ENCODE assay signal across 1 cellular context in the genomic region with DNA sequence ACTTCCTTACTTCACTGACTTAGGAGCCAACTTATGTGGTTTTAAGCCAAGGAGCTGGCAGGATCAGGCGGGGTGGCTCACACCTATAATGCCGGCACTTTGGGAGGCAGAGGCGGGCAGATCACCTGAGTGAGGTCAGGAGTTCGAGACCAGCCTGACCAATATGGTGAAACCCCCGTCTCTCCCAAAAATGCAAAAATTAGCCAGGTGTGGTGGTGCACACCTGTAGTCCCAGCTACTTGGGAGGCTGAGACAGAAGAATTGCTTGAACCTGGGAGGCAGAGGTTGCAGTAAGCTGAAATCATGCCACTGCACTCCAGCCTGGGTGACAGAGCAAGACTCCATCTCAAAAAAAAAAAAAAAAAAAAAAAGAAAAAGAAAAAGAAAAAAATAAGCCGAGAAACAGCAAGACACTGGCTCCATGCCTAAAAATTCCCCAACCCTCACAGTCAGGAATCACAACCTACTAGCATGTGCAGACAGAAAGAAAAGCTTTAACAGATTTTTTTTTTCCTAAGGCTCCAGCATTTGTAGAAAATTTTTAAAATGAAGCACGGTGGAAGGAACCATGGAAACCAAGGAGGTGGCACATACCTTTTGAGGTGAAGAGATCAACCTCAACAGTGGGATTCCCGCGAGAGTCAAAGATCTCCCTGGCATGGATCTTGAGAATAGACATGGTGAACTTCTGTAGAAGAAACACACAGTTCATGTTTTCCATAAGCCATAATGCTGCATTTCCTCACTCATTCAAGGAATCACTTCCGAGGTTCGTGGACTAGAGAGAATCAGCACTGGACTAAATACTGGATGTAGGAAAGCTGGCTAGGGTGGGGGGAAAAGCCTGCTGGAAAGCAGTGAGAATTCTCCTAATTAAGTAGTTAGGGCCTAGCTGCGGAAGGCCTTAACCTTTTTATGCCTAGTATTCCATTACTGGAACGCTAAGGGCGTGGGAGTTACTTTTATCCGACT.
TF ChIP-seq lines count a peak whose summit lies in the region.

No MANE protein-coding gene starts in this region.

TF ChIP-seq in HEK293, 187 proteins besides CTCF, POLR2A, EP300 and RAD21 (continued from another document):
- TF ChIP-seq PRDM2 (tag by site-specific recombination; IDR thresholded peaks at IDR 0.05; ENCODE audit: borderline replicate concordance) (no peak), PRDM1 (tag by site-specific recombination; IDR thresholded peaks at IDR 0.05) (no peak), ZNF670 (tag by site-specific recombination; IDR thresholded peaks at IDR 0.05; ENCODE audit: low read depth) (no peak), ZNF202 (tag by site-specific recombination; IDR thresholded peaks at IDR 0.05; ENCODE audit: borderline replicate concordance) (no peak), ZNF37A (tag by site-specific recombination; IDR thresholded peaks at IDR 0.05) (no peak), FEZF1 (tag by site-specific recombination; IDR thresholded peaks at IDR 0.05) (0 out of 2 replicates have a peak, but pooled peaks have one; percentile 27), ZNF391 (tag by site-specific recombination; IDR thresholded peaks at IDR 0.05; ENCODE audit: borderline replicate concordance, low read depth) (no peak), ZNF24 (tag by site-specific recombination; IDR thresholded peaks at IDR 0.05) (no peak; the same call in 1 of the 2 replicates), ZIC2 (tag by site-specific recombination; IDR thresholded peaks at IDR 0.05) (no peak), HOXD13 (CRISPR knock-in tag; IDR thresholded peaks at IDR 0.05; ENCODE audit: borderline replicate concordance) (no peak), ZSCAN23 (tag by site-specific recombination; IDR thresholded peaks at IDR 0.05) (no peak), ZNF362 (tag by site-specific recombination; IDR thresholded peaks at IDR 0.05) (peak; percentile 89), MZF1 (tag by site-specific recombination; IDR thresholded peaks at IDR 0.05; ENCODE audit: borderline replicate concordance) (no peak), ZNF175 (tag by site-specific recombination; IDR thresholded peaks at IDR 0.05) (no peak), ZEB2 (tag by site-specific recombination; IDR thresholded peaks at IDR 0.05) (0 out of 2 replicates have a peak, but pooled peaks have one; percentile 2), ZNF76 (tag by site-specific recombination; IDR thresholded peaks at IDR 0.05; ENCODE audit: borderline replicate concordance, low read depth) (0 out of 2 replicates have a peak, but pooled peaks have one; percentile 14), ZNF112 (tag by site-specific recombination; IDR thresholded peaks at IDR 0.05) (no peak), ZNF280D (tag by site-specific recombination; IDR thresholded peaks at IDR 0.05) (peak; percentile 52; the same call in 1 of the 2 replicates)
- TF ChIP-seq, protein P1, sequence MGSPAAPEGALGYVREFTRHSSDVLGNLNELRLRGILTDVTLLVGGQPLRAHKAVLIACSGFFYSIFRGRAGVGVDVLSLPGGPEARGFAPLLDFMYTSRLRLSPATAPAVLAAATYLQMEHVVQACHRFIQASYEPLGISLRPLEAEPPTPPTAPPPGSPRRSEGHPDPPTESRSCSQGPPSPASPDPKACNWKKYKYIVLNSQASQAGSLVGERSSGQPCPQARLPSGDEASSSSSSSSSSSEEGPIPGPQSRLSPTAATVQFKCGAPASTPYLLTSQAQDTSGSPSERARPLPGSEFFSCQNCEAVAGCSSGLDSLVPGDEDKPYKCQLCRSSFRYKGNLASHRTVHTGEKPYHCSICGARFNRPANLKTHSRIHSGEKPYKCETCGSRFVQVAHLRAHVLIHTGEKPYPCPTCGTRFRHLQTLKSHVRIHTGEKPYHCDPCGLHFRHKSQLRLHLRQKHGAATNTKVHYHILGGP (tag by site-specific recombination; IDR thresholded peaks at IDR 0.05): no peak
- TF ChIP-seq, protein P2, sequence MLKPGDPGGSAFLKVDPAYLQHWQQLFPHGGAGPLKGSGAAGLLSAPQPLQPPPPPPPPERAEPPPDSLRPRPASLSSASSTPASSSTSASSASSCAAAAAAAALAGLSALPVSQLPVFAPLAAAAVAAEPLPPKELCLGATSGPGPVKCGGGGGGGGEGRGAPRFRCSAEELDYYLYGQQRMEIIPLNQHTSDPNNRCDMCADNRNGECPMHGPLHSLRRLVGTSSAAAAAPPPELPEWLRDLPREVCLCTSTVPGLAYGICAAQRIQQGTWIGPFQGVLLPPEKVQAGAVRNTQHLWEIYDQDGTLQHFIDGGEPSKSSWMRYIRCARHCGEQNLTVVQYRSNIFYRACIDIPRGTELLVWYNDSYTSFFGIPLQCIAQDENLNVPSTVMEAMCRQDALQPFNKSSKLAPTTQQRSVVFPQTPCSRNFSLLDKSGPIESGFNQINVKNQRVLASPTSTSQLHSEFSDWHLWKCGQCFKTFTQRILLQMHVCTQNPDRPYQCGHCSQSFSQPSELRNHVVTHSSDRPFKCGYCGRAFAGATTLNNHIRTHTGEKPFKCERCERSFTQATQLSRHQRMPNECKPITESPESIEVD (tag by site-specific recombination; IDR thresholded peaks at IDR 0.05): no peak
- TF ChIP-seq, protein P3, sequence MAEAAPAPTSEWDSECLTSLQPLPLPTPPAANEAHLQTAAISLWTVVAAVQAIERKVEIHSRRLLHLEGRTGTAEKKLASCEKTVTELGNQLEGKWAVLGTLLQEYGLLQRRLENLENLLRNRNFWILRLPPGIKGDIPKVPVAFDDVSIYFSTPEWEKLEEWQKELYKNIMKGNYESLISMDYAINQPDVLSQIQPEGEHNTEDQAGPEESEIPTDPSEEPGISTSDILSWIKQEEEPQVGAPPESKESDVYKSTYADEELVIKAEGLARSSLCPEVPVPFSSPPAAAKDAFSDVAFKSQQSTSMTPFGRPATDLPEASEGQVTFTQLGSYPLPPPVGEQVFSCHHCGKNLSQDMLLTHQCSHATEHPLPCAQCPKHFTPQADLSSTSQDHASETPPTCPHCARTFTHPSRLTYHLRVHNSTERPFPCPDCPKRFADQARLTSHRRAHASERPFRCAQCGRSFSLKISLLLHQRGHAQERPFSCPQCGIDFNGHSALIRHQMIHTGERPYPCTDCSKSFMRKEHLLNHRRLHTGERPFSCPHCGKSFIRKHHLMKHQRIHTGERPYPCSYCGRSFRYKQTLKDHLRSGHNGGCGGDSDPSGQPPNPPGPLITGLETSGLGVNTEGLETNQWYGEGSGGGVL (tag by site-specific recombination; IDR thresholded peaks at IDR 0.05): no peak
TF ChIP-seq in HEK293: peak in this region for 6.
